ENCODE assay signal across 18 cellular contexts in the genomic region with DNA sequence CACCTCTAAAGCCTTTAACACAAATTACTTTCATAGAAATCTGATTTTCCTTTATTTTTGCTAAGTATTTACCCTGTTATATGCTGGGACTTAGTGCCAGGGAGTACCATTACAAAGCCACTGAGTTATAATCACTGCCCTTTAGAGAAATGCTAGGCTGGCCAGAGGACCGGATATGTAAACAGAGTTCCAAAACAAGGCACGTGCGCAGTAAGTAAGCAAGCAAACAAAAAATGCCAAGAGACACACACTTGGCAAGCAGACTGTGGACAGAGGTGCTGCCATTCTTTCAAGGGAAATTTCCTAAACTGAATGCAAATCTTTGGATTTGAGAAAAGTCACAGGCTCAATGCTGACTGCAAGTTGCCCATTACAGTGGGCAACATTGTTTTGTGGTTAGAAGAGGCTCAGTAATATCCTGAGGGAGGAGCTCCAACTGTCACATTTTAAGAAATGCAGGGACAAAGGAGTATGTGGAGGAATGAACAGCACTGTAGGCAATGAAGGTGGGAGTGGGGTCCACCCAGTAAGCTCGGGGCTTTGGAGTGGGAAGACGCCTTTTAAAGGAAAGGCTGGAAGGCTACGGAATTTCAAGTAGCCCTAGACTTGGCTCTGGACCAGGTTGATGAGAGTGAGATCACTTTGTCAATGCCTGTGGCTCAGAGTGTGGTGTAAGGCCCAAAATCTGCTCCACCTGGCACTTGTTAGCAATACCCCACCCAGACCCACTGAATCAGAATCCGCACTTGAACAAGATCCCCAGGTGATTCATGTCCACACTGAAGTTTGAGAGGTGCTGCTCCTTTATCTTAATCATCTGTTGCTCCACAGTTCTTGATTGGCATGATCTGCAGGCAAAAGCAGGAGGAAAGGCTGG. TPM values are rescaled to one million over a fixed set of nuclear protein-coding genes. Genes with fewer than 3 reads are reported as not detected.
DNase-seq lines count a peak whose midpoint lies in the region; ATAC-seq and TF ChIP-seq lines count a peak whose summit lies in the region.
"Had no signal": no experiment of that assay in that cellular context is flagged by ENCODE, and none has a peak within 500 bp of the region (broad histone marks: within the 10 kb centered on the region; RNA-seq: fewer than 3 reads in every experiment).

No MANE protein-coding gene starts in this region.

- no peaks in the 10 kb centered on the region for H3K36me3 ChIP-seq in right atrium auricular region
- no peaks in the 10 kb centered on the region for H3K36me3 ChIP-seq in heart right ventricle

- H3K27me3 ChIP-seq in right atrium auricular region = no peaks in the 10 kb centered on the region
- peaks cover 0 to 33% (median 7%) of the 10 kb centered on the region in 7 donors for H3K27me3 ChIP-seq in heart right ventricle
- H3K27me3 ChIP-seq: body of pancreas had no signal

- H3K27ac ChIP-seq in right atrium auricular region (no peak overlapping the region), heart right ventricle (no peak overlapping the region), VCaP (peak overlapping the region; percentile 40)
- H3K27ac ChIP-seq: body of pancreas, parathyroid adenoma had no signal

- no peak overlapping the region for H3K4me3 ChIP-seq in right atrium auricular region
- H3K4me3 ChIP-seq in heart right ventricle = no peak overlapping the region
- H3K4me3 ChIP-seq: body of pancreas had no signal

- H3K4me1 ChIP-seq in right atrium auricular region (peaks cover 0 to 13% of the 10 kb centered on the region in 2 donors), heart right ventricle (peaks cover 0 to 16% (median 10%) of the 10 kb centered on the region in 9 donors)
- H3K4me1 ChIP-seq: parathyroid adenoma had no signal

- TF ChIP-seq CTCF in right atrium auricular region (IDR thresholded peaks at IDR 0.05) = no peak
- TF ChIP-seq CTCF in heart right ventricle (IDR thresholded peaks at IDR 0.05) = no peak
- TF ChIP-seq CTCF in VCaP (conservative IDR thresholded peaks at IDR 0.05) = no peak

- intact Hi-C loops in heart right ventricle (cut with DNase I) = loop anchor here in 1 of 10 donors (2.0 kb wide), 1 partner anchor 75 kb away; no protein-coding TSS in a partner anchor

- no peaks in the 10 kb centered on the region for H3K9me3 ChIP-seq in right atrium auricular region
- H3K9me3 ChIP-seq in heart right ventricle = no peaks in the 10 kb centered on the region
- H3K9me3 ChIP-seq: body of pancreas had no signal

- 77 to 83% methylated on average over 7 of the region's 7 CpGs for WGBS in heart right ventricle, 2 donors

- ATAC-seq in heart right ventricle (no peak), left lobe of liver (peak; percentile 39), GM21423 (IDR thresholded peaks at IDR 0.05; ENCODE audit: unreplicated experiment) (no peak), HG03108 (IDR thresholded peaks at IDR 0.05; ENCODE audit: unreplicated experiment) (no peak)
- ATAC-seq: body of pancreas, Right ventricle myocardium inferior had no signal

- peak; percentile 26 for DNase-seq in right atrium auricular region (ENCODE audit: low spot score)
- no peak for DNase-seq in heart right ventricle
- DNase-seq in left lobe of liver (ENCODE audit: low spot score) = no peak
- DNase-seq in NCI-H82 treated with DMSO at 0.1 percent for 48 hours (lab: John Stamatoyannopoulos, UW; ENCODE audit: unreplicated experiment) = no peak
- DNase-seq in NCI-H2171 (lab: John Stamatoyannopoulos, UW) = no peak
- DNase-seq: activated CD4-positive, alpha-beta memory T cell treated with anti-CD3 and anti-CD28 coated beads for 36 hours; activated gamma-delta T cell; body of pancreas; DMS79 treated with DMSO at 0.1 percent for 48 hours; immature natural killer cell; midbrain; NCI-H1417; stimulated activated CD4-positive, alpha-beta T cell treated with anti-CD3 and anti-CD28 coated beads, Interleukin-12 subunit alpha, Interleukin-12 subunit beta, amount 100 ng/mL, for 4 hours had no signal

RNA-seq across cellular contexts. Expression of gene PARD6G, which starts 2.1 kb away (rescaled TPM):
- total RNA-seq in right atrium auricular region (1 to 10 TPM; 1.9 to 2.8 TPM), heart right ventricle (1 to 10 TPM; 1.2 to 3.8 (median 2.6) TPM), left lobe of liver (2.3 TPM)
- 1 to 10 TPM in 1 of 2 donors, under 1 TPM in 1; 0.77 to 2.9 TPM for polyA plus RNA-seq in heart right ventricle
